In genomic region chr1:15188678-15189077, GRCh38 we compare ENCODE assay signal across 16 cellular contexts. TPM values are rescaled to one million over a fixed set of nuclear protein-coding genes. Genes with fewer than 3 reads are reported as not detected.
DNase-seq lines count a peak whose midpoint lies in the region; ATAC-seq, FAIRE-seq and TF ChIP-seq lines count a peak whose summit lies in the region.
"Had no signal": no experiment of that assay in that cellular context is flagged by ENCODE, and none has a peak within 500 bp of the region (broad histone marks: within the 10 kb centered on the region; RNA-seq: fewer than 3 reads in every experiment).

No MANE protein-coding gene starts in this region.

- H3K9me3 Mint-ChIP-seq in astrocyte (ENCODE audit: unreplicated experiment) = no peaks in the 10 kb centered on the region
- H3K9me3 Mint-ChIP-seq: activated naive CD4-positive, alpha-beta T cell treated with anti-CD3 and anti-CD28 coated beads for 36 hours; CD4-positive, alpha-beta T cell; naive thymus-derived CD8-positive, alpha-beta T cell had no signal

- H4K20me1 ChIP-seq in astrocyte (ENCODE audit: insufficient read depth, low read length) = peaks cover 3% of the 10 kb centered on the region

- no peaks in the 10 kb centered on the region for H3K27me3 Mint-ChIP-seq in astrocyte (ENCODE audit: low read depth, unreplicated experiment)

- peak overlapping the region; percentile 62 for H3K27ac Mint-ChIP-seq in astrocyte (ENCODE audit: unreplicated experiment)
- H3K27ac Mint-ChIP-seq: activated naive CD4-positive, alpha-beta T cell treated with anti-CD3 and anti-CD28 coated beads for 36 hours; CD4-positive, alpha-beta T cell; naive thymus-derived CD8-positive, alpha-beta T cell had no signal

- H3K4me3 Mint-ChIP-seq in astrocyte (ENCODE audit: unreplicated experiment) = no peak overlapping the region
- H3K4me3 Mint-ChIP-seq: activated naive CD4-positive, alpha-beta T cell treated with anti-CD3 and anti-CD28 coated beads for 36 hours; CD4-positive, alpha-beta T cell; naive thymus-derived CD8-positive, alpha-beta T cell had no signal

- no peak overlapping the region for H3K4me2 ChIP-seq in astrocyte (ENCODE audit: low read length)

- DNase-seq in astrocyte (ENCODE audit: low read depth) (no peak), kidney tubule cell (ENCODE audit: low spot score) (peak; percentile 88), upper lobe of right lung (peak; percentile 21), T-helper 9 cell (no peak), NCI-H1105 (lab: John Stamatoyannopoulos, UW) (no peak)
- no peak for DNase-seq in stimulated activated CD4-positive, alpha-beta T cell treated with anti-CD3 and anti-CD28 coated beads, Interleukin-4, amount 100 ng/mL, for 4 hours
- DNase-seq: activated naive CD4-positive, alpha-beta T cell treated with anti-CD3 and anti-CD28 coated beads for 36 hours; brain microvascular endothelial cell; CD4-positive, alpha-beta T cell; heart left ventricle; left cardiac atrium; naive thymus-derived CD8-positive, alpha-beta T cell; NCI-H1048; testis had no signal

- H3K4me1 Mint-ChIP-seq in astrocyte (ENCODE audit: low read depth, unreplicated experiment) = peaks cover 35% of the 10 kb centered on the region

- no peaks in the 10 kb centered on the region for H3K36me3 Mint-ChIP-seq in astrocyte (ENCODE audit: low read depth, unreplicated experiment)
- H3K36me3 Mint-ChIP-seq: naive thymus-derived CD8-positive, alpha-beta T cell had no signal

- H3K9me3 ChIP-seq in HEK293 (ENCODE audit: control insufficient read depth, insufficient read depth, low read depth, low read length) (no peaks in the 10 kb centered on the region), astrocyte (ENCODE audit: insufficient read depth, low read depth, low read length) (no peaks in the 10 kb centered on the region), upper lobe of right lung (no peaks in the 10 kb centered on the region)
- H3K9me3 ChIP-seq: heart left ventricle, testis had no signal

- H3K4me3 ChIP-seq in HEK293 (ENCODE audit: low read depth, low read length) = no peak overlapping the region
- H3K4me3 ChIP-seq in astrocyte (ENCODE audit: insufficient read depth, low read depth, low read length) = no peak overlapping the region
- no peak overlapping the region for H3K4me3 ChIP-seq in upper lobe of right lung
- H3K4me3 ChIP-seq: heart left ventricle, testis had no signal

- intact Hi-C loops in upper lobe of right lung (cut with DNase I) = no loop called here

- no peak overlapping the region for H2AFZ ChIP-seq in astrocyte (ENCODE audit: low read depth, low read length)

- no peak overlapping the region for H3K9ac ChIP-seq in astrocyte (ENCODE audit: low read length)

- H3K27ac ChIP-seq in HEK293 (ENCODE audit: extremely low read depth, low read depth, low read length) = no peak overlapping the region
- no peak overlapping the region for H3K27ac ChIP-seq in astrocyte (ENCODE audit: low read depth, low read length)
- H3K27ac ChIP-seq in upper lobe of right lung = no peak overlapping the region
- H3K27ac ChIP-seq: brain microvascular endothelial cell, testis had no signal

- CTCF ChIA-PET in HEK293 (lab: Yijun Ruan, JAX) = interaction anchor here (0.7 to 1.1 kb wide), 2 partner anchors 36 to 116 kb away, joined by 3 to 4 read pairs; no protein-coding TSS in a partner anchor

- H3K79me2 ChIP-seq in astrocyte (ENCODE audit: insufficient read depth, low read length) = no peaks in the 10 kb centered on the region

- H3K36me3 ChIP-seq in HEK293 (ENCODE audit: control insufficient read depth in 2 of 2, insufficient read depth in 1 of 2, low read length in 2 of 2) = no peaks in the 10 kb centered on the region
- no peaks in the 10 kb centered on the region for H3K36me3 ChIP-seq in astrocyte (ENCODE audit: insufficient read depth, low read length)
- no peaks in the 10 kb centered on the region for H3K36me3 ChIP-seq in upper lobe of right lung
- H3K36me3 ChIP-seq: brain microvascular endothelial cell, heart left ventricle had no signal

- POLR2A ChIA-PET in HEK293 (lab: Yijun Ruan, JAX) = no interaction called here

- H3K27me3 ChIP-seq in astrocyte (ENCODE audit: insufficient read depth, low read length) (no peaks in the 10 kb centered on the region), upper lobe of right lung (no peaks in the 10 kb centered on the region)
- H3K27me3 ChIP-seq: brain microvascular endothelial cell, heart left ventricle, testis had no signal

- H3K4me1 ChIP-seq in HEK293 (ENCODE audit: control insufficient read depth, insufficient read depth, low read length) (peaks cover 7% of the 10 kb centered on the region; the same call in 1 of the 2 replicates), astrocyte (ENCODE audit: insufficient read depth, low read length) (peaks cover 4% of the 10 kb centered on the region), upper lobe of right lung (peaks cover 13% of the 10 kb centered on the region)
- H3K4me1 ChIP-seq: testis had no signal

- TF ChIP-seq CTCF in HEK293 (tag by site-specific recombination; IDR thresholded peaks at IDR 0.05) = no peak
- TF ChIP-seq CTCF in astrocyte (IDR thresholded peaks at IDR 0.05; ENCODE audit: insufficient read depth, low read depth, low read length) = no peak
- no peak for TF ChIP-seq CTCF in upper lobe of right lung (IDR thresholded peaks at IDR 0.05)

- peak; percentile 13 for FAIRE-seq in astrocyte (lab: Jason Lieb, UNC)
- FAIRE-seq: GM18507 had no signal

- ATAC-seq in upper lobe of right lung = peak; percentile 11
- ATAC-seq: naive thymus-derived CD8-positive, alpha-beta T cell had no signal

TF ChIP-seq in HEK293, 187 proteins besides CTCF, POLR2A, EP300 and RAD21 (continues in another document):
- TF ChIP-seq ZNF701 (tag by site-specific recombination; IDR thresholded peaks at IDR 0.05) (no peak), ZBTB10 (tag by site-specific recombination; IDR thresholded peaks at IDR 0.05) (no peak), ZEB2 (tag by site-specific recombination; IDR thresholded peaks at IDR 0.05) (peak; percentile 50; the same call in 1 of the 2 replicates), ZNF404 (tag by site-specific recombination; IDR thresholded peaks at IDR 0.05) (no peak), ZNF600 (tag by site-specific recombination; IDR thresholded peaks at IDR 0.05) (peak; percentile 26; the same call in 1 of the 2 replicates), INSM2 (tag by site-specific recombination; IDR thresholded peaks at IDR 0.05) (no peak), ZNF366 (tag by site-specific recombination; conservative IDR thresholded peaks at IDR 0.05) (peak; percentile 67), GFI1B (tag by site-specific recombination; IDR thresholded peaks at IDR 0.05) (no peak)

RNA-seq across cellular contexts. Expression of gene TMEM51, which starts 35.1 kb away (rescaled TPM):
- total RNA-seq in astrocyte (6.9 TPM in 2 replicates), upper lobe of right lung (14.7 TPM)
- total RNA-seq: CD4-positive, alpha-beta T cell; naive thymus-derived CD8-positive, alpha-beta T cell had no signal

RNA-seq across cellular contexts. Expression of gene FHAD1, which starts 58.3 kb away (rescaled TPM):
- 0.25 TPM in 1 of 2 replicates, not detected in the other for total RNA-seq in astrocyte
- 2.4 TPM for total RNA-seq in upper lobe of right lung
- total RNA-seq: CD4-positive, alpha-beta T cell; naive thymus-derived CD8-positive, alpha-beta T cell had no signal

Comparison
In these comparisons a context has a peak if more than half of its experiments do, and no peak if none do; other contexts are left out.
1. DNase-seq: peak in kidney tubule cell (single experiment) and upper lobe of right lung (single experiment); none in astrocyte (single experiment), T-helper 9 cell (single experiment), NCI-H1105 (single experiment) and stimulated activated CD4-positive, alpha-beta T cell treated with anti-CD3 and anti-CD28 coated beads, Interleukin-4, amount 100 ng/mL, for 4 hours (0 of 2).